ENCODE assay signal across 1 cellular context in genomic region chr12:70267550-70267949, GRCh38.
TF ChIP-seq lines count a peak whose summit lies in the region.

No MANE protein-coding gene starts in this region.

TF ChIP-seq in GM12878, 131 proteins besides CTCF, POLR2A, EP300 and RAD21:
- TF ChIP-seq MAX (IDR thresholded peaks at IDR 0.05; ENCODE audit: low read depth, low read length) (no peak), ZNF622 (IDR thresholded peaks at IDR 0.05) (no peak), CREB1 (IDR thresholded peaks at IDR 0.05; ENCODE audit: low read depth) (peak; percentile 55; the same call in 1 of the 2 replicates), ZBTB40 (IDR thresholded peaks at IDR 0.05; ENCODE audit: borderline replicate concordance) (peak; percentile 74), CBX5 (IDR thresholded peaks at IDR 0.05; ENCODE audit: low read depth) (no peak), SUPT20H (IDR thresholded peaks at IDR 0.05; ENCODE audit: borderline replicate concordance, control insufficient read depth, low read depth, low read length) (no peak), MTA3 (IDR thresholded peaks at IDR 0.05; ENCODE audit: borderline replicate concordance, low read length) (no peak), ZNF217 (IDR thresholded peaks at IDR 0.05) (no peak), MEF2A (IDR thresholded peaks at IDR 0.05; ENCODE audit: insufficient read depth, low read depth, low read length) (no peak), ATF2 (IDR thresholded peaks at IDR 0.05; ENCODE audit: low read length) (no peak), ZBTB33 (IDR thresholded peaks at IDR 0.05) (no peak), HDAC2 (IDR thresholded peaks at IDR 0.05) (no peak), ATF3 (IDR thresholded peaks at IDR 0.05; ENCODE audit: borderline replicate concordance, extremely low read depth, low read depth, low read length) (no peak)
